10 cellular contexts compared by ENCODE assay signal in the genomic region with DNA sequence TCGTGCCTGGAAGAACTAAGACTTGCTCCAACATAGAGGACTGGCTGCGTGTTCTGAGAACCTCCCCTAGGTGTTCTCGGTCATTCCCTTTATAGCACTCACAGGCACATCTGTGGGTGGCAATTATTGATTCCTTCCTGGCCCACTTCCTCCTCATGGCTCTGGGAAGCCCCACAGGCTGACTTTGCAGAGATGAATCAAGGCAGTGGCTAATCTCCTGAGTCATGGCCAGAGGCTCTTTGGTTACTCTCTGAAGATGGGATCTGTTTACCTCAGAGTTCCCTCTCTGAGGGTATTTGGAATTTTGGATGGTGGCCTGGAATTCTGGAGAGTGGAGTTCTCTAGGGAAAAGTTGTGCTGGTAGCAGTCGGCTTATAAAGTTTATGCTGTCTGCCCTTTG.
DNase-seq lines count a peak whose midpoint lies in the region; ATAC-seq, FAIRE-seq and TF ChIP-seq lines count a peak whose summit lies in the region.
"Had no signal": no experiment of that assay in that cellular context is flagged by ENCODE, and none has a peak within 500 bp of the region (broad histone marks: within the 10 kb centered on the region; RNA-seq: fewer than 3 reads in every experiment).

No MANE protein-coding gene starts in this region.

- H3K27ac ChIP-seq in PC-3 (ENCODE audit: low read length) (no peak overlapping the region), fibroblast of lung (ENCODE audit: insufficient read depth, low read length) (peak overlapping the region; percentile 18)
- H3K27ac ChIP-seq: neutrophil had no signal

- H3K4me2 ChIP-seq in PC-3 (ENCODE audit: low read length) (no peak overlapping the region), fibroblast of lung (ENCODE audit: extremely low read depth, insufficient read depth, low read length) (peak overlapping the region; percentile 53)

- H2AFZ ChIP-seq in PC-3 (ENCODE audit: low read length) (no peak overlapping the region), fibroblast of lung (ENCODE audit: low read length) (no peak overlapping the region)

- H3K4me3 ChIP-seq in GM12865 (ENCODE audit: low read depth, low read length) = no peak overlapping the region
- no peak overlapping the region for H3K4me3 ChIP-seq in PC-3 (ENCODE audit: low read length)
- no peak overlapping the region for H3K4me3 ChIP-seq in fibroblast of lung (replicated peaks in 1 of 4; ENCODE audit: control extremely low read depth in 1 of 4, insufficient read depth in 1 of 4, low read depth in 3 of 4, low read length in 4 of 4)
- H3K4me3 ChIP-seq in skeletal muscle cell (ENCODE audit: low read depth, low read length) = no peak overlapping the region
- H3K4me3 ChIP-seq in lower leg skin (ENCODE audit: low read depth, poor library complexity, severe bottlenecking) = no peak overlapping the region

- H4K20me1 ChIP-seq in PC-3 (ENCODE audit: low read length) (no peaks in the 10 kb centered on the region), fibroblast of lung (ENCODE audit: control insufficient read depth, extremely low read depth, insufficient read depth, low read length) (no peaks in the 10 kb centered on the region)

- no peaks in the 10 kb centered on the region for H3F3A ChIP-seq in PC-3 (ENCODE audit: low read length, unreplicated experiment)

- no peak for TF ChIP-seq POLR2A in lower leg skin (IDR thresholded peaks at IDR 0.05)

- H3K79me2 ChIP-seq in PC-3 (ENCODE audit: low read length) (no peaks in the 10 kb centered on the region), fibroblast of lung (ENCODE audit: control insufficient read depth, insufficient read depth, low read length) (no peaks in the 10 kb centered on the region)

- H3K9me3 ChIP-seq in PC-3 (ENCODE audit: low read length) (no peaks in the 10 kb centered on the region), fibroblast of lung (ENCODE audit: control insufficient read depth, insufficient read depth, low read depth, low read length) (no peaks in the 10 kb centered on the region)
- H3K9me3 ChIP-seq: neutrophil had no signal

- intact Hi-C loops in PC-3 (cut with micrococcal nuclease) (no loop called here), lower leg skin (cut with DNase I; ENCODE audit: low total_unique reads) (no loop called here)

- peak; percentile 25 for DNase-seq in GM12865 (ENCODE audit: low read depth)
- DNase-seq in PC-3 = peak; percentile 9
- peak; percentile 74 to 91 for DNase-seq in fibroblast of lung (ENCODE audit: low read depth in 2 of 2)
- DNase-seq in skeletal muscle cell (ENCODE audit: low read depth) = peak; percentile 77
- DNase-seq in D721Med (ENCODE audit: insufficient read length, low spot score) = no peak
- no peak for DNase-seq in NCI-H2029 (lab: John Stamatoyannopoulos, UW)
- no peak for DNase-seq in NCI-H526 treated with DMSO at 0.1 percent for 48 hours (lab: John Stamatoyannopoulos, UW)
- no peak for DNase-seq in lower leg skin (ENCODE audit: low spot score in 2 of 2)
- DNase-seq: NCI-H146 had no signal

- H3K9ac ChIP-seq in PC-3 (ENCODE audit: low read length) = no peak overlapping the region
- no peak overlapping the region for H3K9ac ChIP-seq in fibroblast of lung (ENCODE audit: insufficient read depth, low read length)

- CTCF ChIA-PET in PC-3 (lab: Charles Lee) = interaction anchor here (0.7 kb wide), 1 partner anchor 34 kb away, joined by 3 read pairs; no protein-coding TSS in a partner anchor

- WGBS in lower leg skin, 2 donors = 53 to 58% methylated on average over 4 of the region's 4 CpGs

- no peak for TF ChIP-seq CTCF in GM12865 (IDR thresholded peaks at IDR 0.05; ENCODE audit: insufficient read depth, low read depth, low read length, missing control alignments)
- no peak for TF ChIP-seq CTCF in PC-3 (conservative IDR thresholded peaks at IDR 0.05; ENCODE audit: low read depth, low read length)
- no peak for TF ChIP-seq CTCF in fibroblast of lung (conservative IDR thresholded peaks at IDR 0.05 in 1 of 2, IDR thresholded peaks at IDR 0.05 in 1 of 2; ENCODE audit: low read depth in 1 of 2, low read length in 2 of 2)
- TF ChIP-seq CTCF in D721Med (IDR thresholded peaks at IDR 0.05; ENCODE audit: insufficient read depth, missing control alignments) = no peak
- TF ChIP-seq CTCF in lower leg skin (IDR thresholded peaks at IDR 0.05) = no peak

- no peak for ATAC-seq in PC-3

- H3K36me3 ChIP-seq in PC-3 (ENCODE audit: low read depth, low read length) = no peaks in the 10 kb centered on the region
- no peaks in the 10 kb centered on the region for H3K36me3 ChIP-seq in fibroblast of lung (ENCODE audit: control insufficient read depth, insufficient read depth, low read length)
- H3K36me3 ChIP-seq: neutrophil had no signal

- FAIRE-seq in D721Med (lab: Jason Lieb, UNC) = no peak

- POLR2A ChIA-PET in PC-3 (lab: Charles Lee; ENCODE audit: unreplicated experiment) = no interaction called here

- H3K9me2 ChIP-seq in PC-3 (replicated peaks; ENCODE audit: low read length) = no peaks in the 10 kb centered on the region

- H3K27me3 ChIP-seq in PC-3 (ENCODE audit: low read length) (peaks cover 5% of the 10 kb centered on the region; the same call in 1 of the 2 replicates), fibroblast of lung (ENCODE audit: control insufficient read depth, insufficient read depth, low read length) (no peaks in the 10 kb centered on the region)

- H3K4me1 ChIP-seq in PC-3 (ENCODE audit: insufficient read depth, low read length) (no peaks in the 10 kb centered on the region), fibroblast of lung (ENCODE audit: control insufficient read depth, extremely low read depth, insufficient read depth, low read length) (peaks cover 3% of the 10 kb centered on the region)

- BruUV-seq in PC-3 (replicated peaks; lab: Mats Ljungman, UMichigan) = no TSS peak

Comparison
In these comparisons a context has a peak if more than half of its experiments do, and no peak if none do; other contexts are left out.
1. DNase-seq: peak in GM12865 (single experiment), PC-3 (single experiment), fibroblast of lung (2 of 2) and skeletal muscle cell (single experiment); none in D721Med (single experiment), NCI-H2029 (single experiment), NCI-H526 treated with DMSO at 0.1 percent for 48 hours (single experiment) and lower leg skin (0 of 2).